14 cellular contexts compared by ENCODE assay signal in the genomic region with DNA sequence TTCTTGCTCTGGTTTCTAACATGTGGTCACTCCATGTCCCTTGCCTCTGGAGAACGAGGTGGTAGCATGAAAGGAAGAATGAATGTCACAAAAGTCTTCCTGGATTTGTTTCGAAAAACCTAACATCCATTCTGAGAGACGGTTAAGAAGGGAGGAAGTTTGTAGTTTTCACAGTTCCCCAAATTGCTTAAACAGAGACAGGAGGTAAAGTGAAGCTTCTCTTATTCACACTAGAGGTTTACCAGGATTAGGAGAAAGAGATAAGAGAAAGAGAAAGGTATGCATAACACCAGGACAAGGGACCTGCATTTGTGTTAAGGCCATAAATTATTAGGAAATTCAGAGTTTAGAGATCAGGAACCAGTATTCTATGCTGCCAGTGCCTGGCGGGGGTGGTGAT.
"Had no signal": no experiment of that assay in that cellular context is flagged by ENCODE, and none has a peak within 500 bp of the region (broad histone marks: within the 10 kb centered on the region; RNA-seq: fewer than 3 reads in every experiment).

No MANE protein-coding gene starts in this region.

- H3K9me3 ChIP-seq: heart left ventricle, ovary had no signal

- H3K4me3 Mint-ChIP-seq: activated naive CD4-positive, alpha-beta T cell treated with anti-CD3 and anti-CD28 coated beads for 36 hours; activated T-helper 17 cell treated with anti-CD3 and anti-CD28 coated beads, Interleukin-2, amount 50 U/mL, for 72 hours; memory B cell; neural crest cell had no signal

- ATAC-seq: activated T-helper 17 cell treated with anti-CD3 and anti-CD28 coated beads, Interleukin-2, amount 50 U/mL, for 72 hours; heart left ventricle; left lobe of liver had no signal

- H3K36me3 Mint-ChIP-seq: memory B cell had no signal

- H3K4me3 ChIP-seq: cardiac muscle cell, heart left ventricle, ovary had no signal

- H3K27ac ChIP-seq: cardiac muscle cell, heart left ventricle, ovary, WERI-Rb-1 had no signal

- H3K9me3 Mint-ChIP-seq: activated naive CD4-positive, alpha-beta T cell treated with anti-CD3 and anti-CD28 coated beads for 36 hours; activated T-helper 17 cell treated with anti-CD3 and anti-CD28 coated beads, Interleukin-2, amount 50 U/mL, for 72 hours; memory B cell; neural crest cell had no signal

- H3K27ac Mint-ChIP-seq: activated naive CD4-positive, alpha-beta T cell treated with anti-CD3 and anti-CD28 coated beads for 36 hours; activated T-helper 17 cell treated with anti-CD3 and anti-CD28 coated beads, Interleukin-2, amount 50 U/mL, for 72 hours; memory B cell had no signal

- H3K36me3 ChIP-seq: cardiac muscle cell, heart left ventricle, ovary, WERI-Rb-1 had no signal

- DNase-seq: activated CD4-positive, alpha-beta T cell treated with anti-CD3 and anti-CD28 coated beads for 4 hours; activated naive CD4-positive, alpha-beta T cell treated with anti-CD3 and anti-CD28 coated beads for 36 hours; activated T-cell treated with anti-CD3 and anti-CD28 coated beads for 4 hours; heart left ventricle; ovary; stimulated activated CD4-positive, alpha-beta T cell treated with anti-CD3 and anti-CD28 coated beads, Interleukin-2, amount 100 ng/mL, for 48 hours; stimulated activated naive CD4-positive, alpha-beta T cell treated with Interleukin-2 at 50 U/mL for 16 hours; trophoblast cell; WERI-Rb-1 had no signal

- H3K4me1 Mint-ChIP-seq: activated T-helper 17 cell treated with anti-CD3 and anti-CD28 coated beads, Interleukin-2, amount 50 U/mL, for 72 hours; memory B cell had no signal

- H3K27me3 ChIP-seq: cardiac muscle cell, heart left ventricle, ovary had no signal
